Comparison of ENCODE assay signal across 1 cellular context in the genomic region with DNA sequence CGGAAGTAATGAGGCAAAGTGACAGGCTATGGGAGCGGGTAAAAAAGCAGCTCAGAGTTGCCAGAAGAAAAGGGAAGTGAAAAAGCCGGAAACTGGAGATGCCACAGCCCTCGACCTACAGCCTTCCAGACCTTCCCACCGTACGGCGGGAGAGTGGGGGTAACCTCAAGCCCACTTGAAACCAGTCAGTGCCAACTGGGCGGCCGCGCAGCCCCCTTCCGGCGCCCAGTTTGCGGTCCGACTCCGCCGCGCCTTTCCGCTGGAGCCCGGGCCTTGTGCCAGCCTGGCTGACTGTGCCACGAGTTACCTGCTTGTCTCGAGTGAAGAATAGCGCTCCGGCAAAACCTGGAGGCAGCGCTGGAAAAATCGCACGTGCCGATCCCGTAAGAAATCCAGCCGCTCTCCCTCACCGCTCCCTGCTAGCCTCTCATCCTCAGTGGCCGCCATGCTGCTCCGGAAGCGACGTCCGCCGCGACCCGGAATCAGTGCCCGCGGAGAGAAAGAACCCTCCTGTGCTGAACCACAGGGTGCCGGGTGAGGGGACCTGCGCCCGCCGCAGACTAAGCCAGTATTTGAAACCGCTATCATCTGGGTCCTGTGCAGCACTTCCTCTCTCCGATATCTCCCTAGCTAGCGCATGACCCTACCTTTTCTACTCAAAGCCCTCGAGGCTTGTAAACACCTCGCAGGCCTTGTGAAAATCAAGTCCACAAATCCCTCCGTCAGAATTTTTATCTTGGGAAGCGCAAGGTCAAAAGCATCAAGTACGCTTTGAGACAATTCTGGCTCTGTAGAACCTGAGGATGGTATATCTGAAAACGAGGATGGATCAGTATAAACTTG.
TF ChIP-seq lines count a peak whose summit lies in the region.

PGGT1B (minus strand) TSS at position 473 of the 843 bp plus-strand sequence; CDS start at position 447, 26 bp downstream.

TF ChIP-seq in GM12878, 131 proteins besides CTCF, POLR2A, EP300 and RAD21 (continued from another document and continues in another):
- TF ChIP-seq BCLAF1 (IDR thresholded peaks at IDR 0.05): no peak
- no peak for TF ChIP-seq RAD51 (IDR thresholded peaks at IDR 0.05)
- no peak for TF ChIP-seq HDAC6 (IDR thresholded peaks at IDR 0.05; ENCODE audit: unreplicated experiment)
- peak; percentile 71 for TF ChIP-seq POU2F2 (IDR thresholded peaks at IDR 0.05; ENCODE audit: borderline replicate concordance, low read depth, low read length)
- TF ChIP-seq FOS (IDR thresholded peaks at IDR 0.05; ENCODE audit: borderline replicate concordance, extremely low read depth, insufficient read length): no peak
- TF ChIP-seq, protein P1, sequence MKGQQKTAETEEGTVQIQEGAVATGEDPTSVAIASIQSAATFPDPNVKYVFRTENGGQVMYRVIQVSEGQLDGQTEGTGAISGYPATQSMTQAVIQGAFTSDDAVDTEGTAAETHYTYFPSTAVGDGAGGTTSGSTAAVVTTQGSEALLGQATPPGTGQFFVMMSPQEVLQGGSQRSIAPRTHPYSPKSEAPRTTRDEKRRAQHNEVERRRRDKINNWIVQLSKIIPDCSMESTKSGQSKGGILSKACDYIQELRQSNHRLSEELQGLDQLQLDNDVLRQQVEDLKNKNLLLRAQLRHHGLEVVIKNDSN (IDR thresholded peaks at IDR 0.05; ENCODE audit: borderline replicate concordance, extremely low read length, insufficient read depth, low read depth, low read length): no peak
- TF ChIP-seq ZZZ3 (IDR thresholded peaks at IDR 0.05; ENCODE audit: control insufficient read depth, insufficient read length, low read depth): no peak
- TF ChIP-seq SREBF1 (IDR thresholded peaks at IDR 0.05; ENCODE audit: low read length): no peak
- no peak for TF ChIP-seq MXI1 (IDR thresholded peaks at IDR 0.05; ENCODE audit: low read depth, low read length)
- TF ChIP-seq CHD4 (IDR thresholded peaks at IDR 0.05): 0 out of 2 replicates have a peak, but pooled peaks have one; percentile 82
- TF ChIP-seq JUND (IDR thresholded peaks at IDR 0.05; ENCODE audit: low read depth, low read length): peak; percentile 4; the same call in 1 of the 2 replicates
- TF ChIP-seq BMI1 (IDR thresholded peaks at IDR 0.05; ENCODE audit: borderline replicate concordance): no peak
- 0 out of 4 replicates have a peak, but pooled peaks of 1 of the 2 experiments have one; percentile 17 for TF ChIP-seq SRF (IDR thresholded peaks at IDR 0.05; ENCODE audit: low read depth in 2 of 2, low read length in 2 of 2)
- TF ChIP-seq SP1 (IDR thresholded peaks at IDR 0.05; ENCODE audit: low read depth, low read length): no peak
- TF ChIP-seq EED (IDR thresholded peaks at IDR 0.05; ENCODE audit: low read depth): peak; percentile 77
- peak; percentile 59; the same call in 1 of the 2 replicates for TF ChIP-seq SMAD5 (IDR thresholded peaks at IDR 0.05; ENCODE audit: low read depth)
- TF ChIP-seq, protein P2, sequence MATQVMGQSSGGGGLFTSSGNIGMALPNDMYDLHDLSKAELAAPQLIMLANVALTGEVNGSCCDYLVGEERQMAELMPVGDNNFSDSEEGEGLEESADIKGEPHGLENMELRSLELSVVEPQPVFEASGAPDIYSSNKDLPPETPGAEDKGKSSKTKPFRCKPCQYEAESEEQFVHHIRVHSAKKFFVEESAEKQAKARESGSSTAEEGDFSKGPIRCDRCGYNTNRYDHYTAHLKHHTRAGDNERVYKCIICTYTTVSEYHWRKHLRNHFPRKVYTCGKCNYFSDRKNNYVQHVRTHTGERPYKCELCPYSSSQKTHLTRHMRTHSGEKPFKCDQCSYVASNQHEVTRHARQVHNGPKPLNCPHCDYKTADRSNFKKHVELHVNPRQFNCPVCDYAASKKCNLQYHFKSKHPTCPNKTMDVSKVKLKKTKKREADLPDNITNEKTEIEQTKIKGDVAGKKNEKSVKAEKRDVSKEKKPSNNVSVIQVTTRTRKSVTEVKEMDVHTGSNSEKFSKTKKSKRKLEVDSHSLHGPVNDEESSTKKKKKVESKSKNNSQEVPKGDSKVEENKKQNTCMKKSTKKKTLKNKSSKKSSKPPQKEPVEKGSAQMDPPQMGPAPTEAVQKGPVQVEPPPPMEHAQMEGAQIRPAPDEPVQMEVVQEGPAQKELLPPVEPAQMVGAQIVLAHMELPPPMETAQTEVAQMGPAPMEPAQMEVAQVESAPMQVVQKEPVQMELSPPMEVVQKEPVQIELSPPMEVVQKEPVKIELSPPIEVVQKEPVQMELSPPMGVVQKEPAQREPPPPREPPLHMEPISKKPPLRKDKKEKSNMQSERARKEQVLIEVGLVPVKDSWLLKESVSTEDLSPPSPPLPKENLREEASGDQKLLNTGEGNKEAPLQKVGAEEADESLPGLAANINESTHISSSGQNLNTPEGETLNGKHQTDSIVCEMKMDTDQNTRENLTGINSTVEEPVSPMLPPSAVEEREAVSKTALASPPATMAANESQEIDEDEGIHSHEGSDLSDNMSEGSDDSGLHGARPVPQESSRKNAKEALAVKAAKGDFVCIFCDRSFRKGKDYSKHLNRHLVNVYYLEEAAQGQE (IDR thresholded peaks at IDR 0.05; ENCODE audit: low read depth, low read length): 0 out of 2 replicates have a peak, but pooled peaks have one; percentile 41
- peak; percentile 69; the same call in 1 of the 2 replicates for TF ChIP-seq CBFB (IDR thresholded peaks at IDR 0.05; ENCODE audit: low read depth)
- TF ChIP-seq PML (IDR thresholded peaks at IDR 0.05; ENCODE audit: low read length): no peak; the same call in 1 of the 2 replicates
- TF ChIP-seq, protein P3, sequence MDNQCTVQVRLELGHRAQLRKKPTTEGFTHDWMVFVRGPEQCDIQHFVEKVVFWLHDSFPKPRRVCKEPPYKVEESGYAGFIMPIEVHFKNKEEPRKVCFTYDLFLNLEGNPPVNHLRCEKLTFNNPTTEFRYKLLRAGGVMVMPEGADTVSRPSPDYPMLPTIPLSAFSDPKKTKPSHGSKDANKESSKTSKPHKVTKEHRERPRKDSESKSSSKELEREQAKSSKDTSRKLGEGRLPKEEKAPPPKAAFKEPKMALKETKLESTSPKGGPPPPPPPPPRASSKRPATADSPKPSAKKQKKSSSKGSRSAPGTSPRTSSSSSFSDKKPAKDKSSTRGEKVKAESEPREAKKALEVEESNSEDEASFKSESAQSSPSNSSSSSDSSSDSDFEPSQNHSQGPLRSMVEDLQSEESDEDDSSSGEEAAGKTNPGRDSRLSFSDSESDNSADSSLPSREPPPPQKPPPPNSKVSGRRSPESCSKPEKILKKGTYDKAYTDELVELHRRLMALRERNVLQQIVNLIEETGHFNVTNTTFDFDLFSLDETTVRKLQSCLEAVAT (IDR thresholded peaks at IDR 0.05): peak; percentile 99
- no peak for TF ChIP-seq ATF7 (IDR thresholded peaks at IDR 0.05; ENCODE audit: low read depth)
- no peak for TF ChIP-seq CBX3 (IDR thresholded peaks at IDR 0.05; ENCODE audit: borderline replicate concordance, low read depth)
- TF ChIP-seq SIX5 (IDR thresholded peaks at IDR 0.05; ENCODE audit: low read depth, low read length, severe bottlenecking): peak; percentile 42
- TF ChIP-seq MAX (IDR thresholded peaks at IDR 0.05; ENCODE audit: low read depth, low read length): no peak
- TF ChIP-seq BACH1 (IDR thresholded peaks at IDR 0.05; ENCODE audit: borderline replicate concordance): peak; percentile 7; the same call in 1 of the 2 replicates
- TF ChIP-seq MEF2B (IDR thresholded peaks at IDR 0.05; ENCODE audit: partially characterized antibody, poor library complexity, severe bottlenecking): peak; percentile 7
- TF ChIP-seq RFX5 (IDR thresholded peaks at IDR 0.05; ENCODE audit: low read depth, low read length): no peak
- TF ChIP-seq ETV6 (conservative IDR thresholded peaks at IDR 0.05 in 1 of 2, IDR thresholded peaks at IDR 0.05 in 1 of 2; ENCODE audit: borderline replicate concordance in 1 of 2, low read depth in 1 of 2): peak in 1 of 2 experiments; percentile 70; a peak in 2 of 4 replicates
- TF ChIP-seq NBN (IDR thresholded peaks at IDR 0.05): no peak
- TF ChIP-seq IRF4 (IDR thresholded peaks at IDR 0.05; ENCODE audit: low read depth, low read length): 0 out of 2 replicates have a peak, but pooled peaks have one; percentile 11
- peak; percentile 57; the same call in 1 of the 2 replicates for TF ChIP-seq STAT1 (conservative IDR thresholded peaks at IDR 0.05)
- peak; percentile 21; the same call in 1 of the 2 replicates for TF ChIP-seq CHD2 (IDR thresholded peaks at IDR 0.05; ENCODE audit: borderline replicate concordance, low read depth, low read length)
- 0 out of 2 replicates have a peak, but pooled peaks have one; percentile 11 for TF ChIP-seq TCF3 (IDR thresholded peaks at IDR 0.05; ENCODE audit: borderline replicate concordance, insufficient read depth, low read depth, low read length)
- peak; percentile 79 for TF ChIP-seq RUNX3 (IDR thresholded peaks at IDR 0.05; ENCODE audit: low read length)
- TF ChIP-seq ZNF384 (IDR thresholded peaks at IDR 0.05; ENCODE audit: borderline replicate concordance, low read depth, low read length): no peak
- TF ChIP-seq SUPT20H (IDR thresholded peaks at IDR 0.05; ENCODE audit: borderline replicate concordance, control insufficient read depth, low read depth, low read length): no peak
- TF ChIP-seq NR2F1 (conservative IDR thresholded peaks at IDR 0.05): peak; percentile 62; the same call in 1 of the 2 replicates
- peak; percentile 99 for TF ChIP-seq SPI1 (IDR thresholded peaks at IDR 0.05; ENCODE audit: borderline replicate concordance, insufficient read depth, low read depth, low read length)
- no peak for TF ChIP-seq IRF3 (IDR thresholded peaks at IDR 0.05)
- peak; percentile 3; the same call in 1 of the 2 replicates for TF ChIP-seq ATF2 (IDR thresholded peaks at IDR 0.05; ENCODE audit: low read length)
- TF ChIP-seq HDAC2 (IDR thresholded peaks at IDR 0.05): no peak
- TF ChIP-seq MEF2A (IDR thresholded peaks at IDR 0.05; ENCODE audit: insufficient read depth, low read depth, low read length): no peak
- TF ChIP-seq YY1 (IDR thresholded peaks at IDR 0.05; ENCODE audit: low read depth, low read length): peak; percentile 96
- peak; percentile 88 for TF ChIP-seq POLR2AphosphoS5 (IDR thresholded peaks at IDR 0.05; ENCODE audit: low read length)
- TF ChIP-seq ZNF622 (IDR thresholded peaks at IDR 0.05): no peak
- no peak for TF ChIP-seq IRF5 (IDR thresholded peaks at IDR 0.05; ENCODE audit: borderline replicate concordance)
- TF ChIP-seq ESRRA (IDR thresholded peaks at IDR 0.05; ENCODE audit: low read length): no peak
- TF ChIP-seq KDM1A (IDR thresholded peaks at IDR 0.05; ENCODE audit: borderline replicate concordance): no peak
- no peak for TF ChIP-seq ZBED1 (IDR thresholded peaks at IDR 0.05; ENCODE audit: borderline replicate concordance)
- no peak for TF ChIP-seq SMARCA5 (IDR thresholded peaks at IDR 0.05)
- peak; percentile 91; the same call in 1 of the 2 replicates for TF ChIP-seq DPF2 (IDR thresholded peaks at IDR 0.05)
